Comparison of ENCODE assay signal across 25 cellular contexts in genomic region chr9:93164085-93164484, GRCh38. TPM values are rescaled to one million over a fixed set of nuclear protein-coding genes. Genes with fewer than 3 reads are reported as not detected.
"Had no signal": no experiment of that assay in that cellular context is flagged by ENCODE, and none has a peak within 500 bp of the region (broad histone marks: within the 10 kb centered on the region; RNA-seq: fewer than 3 reads in every experiment).

No MANE protein-coding gene starts in this region.

- H3K27me3 Mint-ChIP-seq: activated CD4-positive, alpha-beta T cell treated with anti-CD3 and anti-CD28 coated beads for 36 hours; activated CD4-positive, alpha-beta T cell treated with anti-CD3 and anti-CD28 coated beads, Interleukin-2, amount 10 ng/mL, durations not matched to agents 7 days and 5 days had no signal

- H3K27me3 ChIP-seq: adrenal gland, body of pancreas, breast epithelium, SJCRH30 had no signal

- H3K27ac Mint-ChIP-seq: activated CD4-positive, alpha-beta T cell treated with anti-CD3 and anti-CD28 coated beads for 36 hours; activated CD4-positive, alpha-beta T cell treated with anti-CD3 and anti-CD28 coated beads, Interleukin-2, amount 10 ng/mL, durations not matched to agents 7 days and 5 days; activated CD8-positive, alpha-beta T cell treated with anti-CD3 and anti-CD28 coated beads, Interleukin-2, amount 10 ng/mL, durations not matched to agents 7 days and 5 days; activated naive CD4-positive, alpha-beta T cell treated with anti-CD3 and anti-CD28 coated beads for 36 hours; activated T-helper 1 cell treated with anti-CD3 and anti-CD28 coated beads, Interleukin-12 subunit alpha, Interleukin-12 subunit beta, Interleukin-2, Interleukin-4 antibody, amounts not matched to agents 30 ng/mL and 10 ng/mL and 1 ng/mL, durations not matched to agents 14 hours and 24 hours and 36 hours had no signal

- H3K9me3 ChIP-seq: adrenal gland, body of pancreas, breast epithelium, SJCRH30 had no signal

- H3K36me3 ChIP-seq: adrenal gland, breast epithelium, SJCRH30 had no signal

- H3K4me3 Mint-ChIP-seq: activated CD4-positive, alpha-beta T cell treated with anti-CD3 and anti-CD28 coated beads for 36 hours; activated CD4-positive, alpha-beta T cell treated with anti-CD3 and anti-CD28 coated beads, Interleukin-2, amount 10 ng/mL, durations not matched to agents 7 days and 5 days; activated CD8-positive, alpha-beta T cell treated with anti-CD3 and anti-CD28 coated beads, Interleukin-2, amount 10 ng/mL, durations not matched to agents 7 days and 5 days; activated naive CD4-positive, alpha-beta T cell treated with anti-CD3 and anti-CD28 coated beads for 36 hours; activated T-cell treated with anti-CD3 and anti-CD28 coated beads, Interleukin-2, amount 50 U/mL, for 4 hours; activated T-helper 1 cell treated with anti-CD3 and anti-CD28 coated beads, Interleukin-12 subunit alpha, Interleukin-12 subunit beta, Interleukin-2, Interleukin-4 antibody, amounts not matched to agents 30 ng/mL and 10 ng/mL and 1 ng/mL, durations not matched to agents 14 hours and 24 hours and 36 hours had no signal

- DNase-seq: activated CD4-positive, alpha-beta T cell treated with anti-CD3 and anti-CD28 coated beads for 36 hours; activated CD4-positive, alpha-beta T cell treated with anti-CD3 and anti-CD28 coated beads, Interleukin-2, amount 10 ng/mL, durations not matched to agents 7 days and 5 days; activated CD4-positive, alpha-beta T cell treated with anti-CD3 and anti-CD28 coated beads, Interleukin-2, amount 50 U/mL, for 48 hours; activated CD8-positive, alpha-beta T cell treated with anti-CD3 and anti-CD28 coated beads, Interleukin-2, amount 10 ng/mL, durations not matched to agents 7 days and 5 days; activated gamma-delta T cell treated with Interleukin-2 at 50 U/mL for 16 hours; activated naive CD4-positive, alpha-beta T cell treated with anti-CD3 and anti-CD28 coated beads for 36 hours; activated T-cell treated with anti-CD3 and anti-CD28 coated beads for 4 hours; activated T-cell treated with anti-CD3 and anti-CD28 coated beads, Interleukin-2, amount 50 U/mL, for 4 hours; adrenal gland; body of pancreas; Karpas-422; NCI-H1105; NCI-H1436; NCI-H1694; NCI-H1930; NCI-H345; NCI-H524 treated with DMSO at 0.1 percent for 48 hours; SHP77; SJCRH30; T1000 had no signal

- H3K9me3 Mint-ChIP-seq: activated CD4-positive, alpha-beta T cell treated with anti-CD3 and anti-CD28 coated beads, Interleukin-2, amount 10 ng/mL, durations not matched to agents 7 days and 5 days; activated naive CD4-positive, alpha-beta T cell treated with anti-CD3 and anti-CD28 coated beads for 36 hours; activated naive CD4-positive, alpha-beta T cell treated with anti-CD3 and anti-CD28 coated beads, Interleukin-2, amount 50 U/mL, for 72 hours; activated T-cell treated with anti-CD3 and anti-CD28 coated beads, Interleukin-2, amount 50 U/mL, for 4 hours; activated T-helper 1 cell treated with anti-CD3 and anti-CD28 coated beads, Interleukin-12 subunit alpha, Interleukin-12 subunit beta, Interleukin-2, Interleukin-4 antibody, amounts not matched to agents 30 ng/mL and 10 ng/mL and 1 ng/mL, durations not matched to agents 14 hours and 24 hours and 36 hours had no signal

- H3K27ac ChIP-seq: adrenal gland, body of pancreas, breast epithelium, SJCRH30, SK-N-MC had no signal

- H3K4me3 ChIP-seq: adrenal gland, body of pancreas, breast epithelium, SJCRH30, SK-N-MC had no signal

- H3K4me1 ChIP-seq: adrenal gland, breast epithelium, SJCRH30 had no signal

RNA-seq across cellular contexts. Expression of gene WNK2, which starts 19.9 kb away (rescaled TPM):
- total RNA-seq: activated CD4-positive, alpha-beta T cell treated with anti-CD3 and anti-CD28 coated beads, Interleukin-2, amount 10 ng/mL, durations not matched to agents 7 days and 5 days; activated CD8-positive, alpha-beta T cell treated with anti-CD3 and anti-CD28 coated beads, Interleukin-2, amount 10 ng/mL, durations not matched to agents 7 days and 5 days; RPMI7951; SJCRH30 had no signal
